Comparison of ENCODE assay signal across 14 cellular contexts in the genomic region with DNA sequence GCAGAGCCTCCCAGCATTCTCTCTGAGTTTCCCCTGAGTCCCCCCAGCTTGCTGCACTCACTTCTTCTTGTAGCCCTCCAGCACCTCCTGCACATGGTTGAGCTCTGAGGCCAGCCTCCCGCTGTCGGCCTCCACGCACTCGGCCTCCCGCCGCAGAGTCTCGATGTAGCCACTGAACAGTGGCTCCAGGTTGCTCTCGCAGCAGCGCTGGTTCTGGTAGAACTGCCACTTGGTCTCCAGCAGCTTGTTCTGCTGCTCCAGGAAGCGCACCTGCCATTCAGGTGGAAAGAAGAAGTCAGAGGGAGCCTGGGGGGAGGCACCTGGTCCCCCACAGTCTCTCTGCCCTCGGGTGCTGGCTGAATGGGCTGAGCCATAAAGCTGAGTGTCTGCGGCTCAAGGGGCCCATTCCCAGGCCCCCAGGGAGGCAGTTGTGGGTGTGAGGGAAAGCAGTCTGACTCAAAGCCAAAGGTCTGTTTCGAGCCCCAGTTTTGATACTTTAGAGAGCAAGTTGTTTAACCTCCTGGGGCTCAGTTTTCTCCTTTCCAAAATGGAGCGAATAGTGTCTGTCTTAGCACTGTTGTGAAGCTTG. TPM values are rescaled to one million over a fixed set of nuclear protein-coding genes. Genes with fewer than 3 reads are reported as not detected.
A peak's percentile ranks its signal among the peaks of the same experiment; 100 is the strongest.
DNase-seq lines count a peak whose midpoint lies in the region; ATAC-seq and TF ChIP-seq lines count a peak whose summit lies in the region.
"Had no signal": no experiment of that assay in that cellular context is flagged by ENCODE, and none has a peak within 500 bp of the region (broad histone marks: within the 10 kb centered on the region; RNA-seq: fewer than 3 reads in every experiment).

No MANE protein-coding gene starts in this region.

- H2AFZ ChIP-seq in neuronal stem cell (ENCODE audit: low read length) = no peak overlapping the region

- H2AK5ac ChIP-seq in neuronal stem cell (ENCODE audit: low read depth, low read length) = peak overlapping the region; percentile 61

- peak; percentile 50 for DNase-seq in cardiac septum (ENCODE audit: low spot score)
- no peak for DNase-seq in left cardiac atrium
- DNase-seq in NCI-H2107 (lab: John Stamatoyannopoulos, UW) = peak; percentile 46
- DNase-seq in neuronal stem cell (ENCODE audit: low spot score) = no peak
- no peak for DNase-seq in CD4-positive, alpha-beta T cell
- no peak for DNase-seq in upper lobe of right lung
- DNase-seq: EL had no signal

- no peak overlapping the region for H2BK12ac ChIP-seq in neuronal stem cell (ENCODE audit: low read length)

- WGBS in neuronal stem cell (ENCODE audit: extremely low coverage in 2 of 2, insufficient read length in 2 of 2, insufficient replicate concordance in 1 of 2), 2 donors = no CpG with 5 or more reads among the region's 14 CpGs

- no peak overlapping the region for H3K4me3 ChIP-seq in neuronal stem cell (ENCODE audit: low read length in 2 of 2)
- no peak overlapping the region for H3K4me3 ChIP-seq in upper lobe of right lung
- H3K4me3 ChIP-seq: A549 had no signal

- no peak for TF ChIP-seq CTCF in CD4-positive, alpha-beta T cell (IDR thresholded peaks at IDR 0.05)
- TF ChIP-seq CTCF in upper lobe of right lung (IDR thresholded peaks at IDR 0.05) = no peak

- no peak overlapping the region for H3K4ac ChIP-seq in neuronal stem cell (ENCODE audit: low read length)

- H3K27ac ChIP-seq in neuronal stem cell (replicated peaks; ENCODE audit: low read length) = no peak overlapping the region
- no peak overlapping the region for H3K27ac ChIP-seq in CD4-positive, alpha-beta T cell (ENCODE audit: low read depth, low read length)
- no peak overlapping the region for H3K27ac ChIP-seq in upper lobe of right lung

- H3K36me3 ChIP-seq in neuronal stem cell (replicated peaks in 1 of 2; ENCODE audit: control insufficient read depth in 2 of 2, insufficient read depth in 2 of 2, low read length in 2 of 2) (no peaks in the 10 kb centered on the region), upper lobe of right lung (no peaks in the 10 kb centered on the region)

- no peak overlapping the region for H4K8ac ChIP-seq in neuronal stem cell (ENCODE audit: low read depth, low read length)

- no peaks in the 10 kb centered on the region for H3K4me1 Mint-ChIP-seq in CD4-positive, alpha-beta T cell (ENCODE audit: low read depth)

- no peak overlapping the region for H3K14ac ChIP-seq in neuronal stem cell (ENCODE audit: low read length)

- no peak overlapping the region for H3K18ac ChIP-seq in neuronal stem cell (ENCODE audit: low read length)

- peaks cover 13% of the 10 kb centered on the region for H3K27me3 Mint-ChIP-seq in CD4-positive, alpha-beta T cell

- H3K9me3 Mint-ChIP-seq in CD4-positive, alpha-beta T cell = no peaks in the 10 kb centered on the region

- H3K4me1 ChIP-seq in neuronal stem cell (ENCODE audit: control insufficient read depth in 2 of 2, insufficient read depth in 1 of 2, low read depth in 1 of 2, low read length in 2 of 2) = no peaks in the 10 kb centered on the region
- H3K4me1 ChIP-seq in upper lobe of right lung = peaks cover 5% of the 10 kb centered on the region

- no peak overlapping the region for H3K23ac ChIP-seq in neuronal stem cell (ENCODE audit: low read depth, low read length, poor library complexity)

- H4K91ac ChIP-seq in neuronal stem cell (ENCODE audit: low read depth, low read length, poor library complexity) = no peak overlapping the region

- H3K9me3 ChIP-seq in neuronal stem cell (replicated peaks in 1 of 2; ENCODE audit: control insufficient read depth in 2 of 2, insufficient read depth in 1 of 2, low read depth in 1 of 2, low read length in 2 of 2) = no peaks in the 10 kb centered on the region
- no peaks in the 10 kb centered on the region for H3K9me3 ChIP-seq in CD4-positive, alpha-beta T cell (ENCODE audit: control insufficient read depth, low read length)
- H3K9me3 ChIP-seq in upper lobe of right lung = no peaks in the 10 kb centered on the region
- H3K9me3 ChIP-seq: A549 had no signal

- H3K4me3 Mint-ChIP-seq in CD4-positive, alpha-beta T cell = no peak overlapping the region

- no peak overlapping the region for H3K4me2 ChIP-seq in neuronal stem cell (ENCODE audit: insufficient read depth, low read length, poor library complexity, severe bottlenecking)
- H3K4me2 ChIP-seq: A549 had no signal

- no peak overlapping the region for H3K27ac Mint-ChIP-seq in CD4-positive, alpha-beta T cell

- no peak overlapping the region for H2BK120ac ChIP-seq in neuronal stem cell (ENCODE audit: low read depth, low read length)

- CTCF ChIA-PET in CD4-positive, alpha-beta T cell (lab: Charles Lee) = no interaction called here

- H3K27me3 ChIP-seq in neuronal stem cell (ENCODE audit: control insufficient read depth in 3 of 3, insufficient read depth in 3 of 3, low read depth in 1 of 3, low read length in 3 of 3) (peaks cover 0 to 5% (median 0%) of the 10 kb centered on the region in 3 experiments), upper lobe of right lung (no peaks in the 10 kb centered on the region)
- H3K27me3 ChIP-seq in CD4-positive, alpha-beta T cell (ENCODE audit: control insufficient read depth, insufficient read depth, low read length) = no peaks in the 10 kb centered on the region

- intact Hi-C loops in cardiac septum (cut with DNase I) (no loop called here), left cardiac atrium (cut with DNase I) (no loop called here), upper lobe of right lung (cut with DNase I) (no loop called here)
- intact Hi-C loops in CD4-positive, alpha-beta T cell (cut with DNase I, micrococcal nuclease) = no loop called here

- H2BK15ac ChIP-seq in neuronal stem cell (ENCODE audit: low read length) = no peak overlapping the region

- POLR2A ChIA-PET in CD4-positive, alpha-beta T cell (lab: Charles Lee) = interaction anchor here (0.6 kb wide), 1 partner anchor 834 kb away, joined by 3 read pairs; no protein-coding TSS in a partner anchor

- no peaks in the 10 kb centered on the region for H3K79me1 ChIP-seq in neuronal stem cell (ENCODE audit: low read depth, low read length)

- ATAC-seq in left cardiac atrium (no peak), GM21825 (IDR thresholded peaks at IDR 0.05; ENCODE audit: unreplicated experiment) (no peak), upper lobe of right lung (no peak)
- no peak for ATAC-seq in CD4-positive, alpha-beta T cell (ENCODE audit: poor library complexity)
- ATAC-seq: A549, HCT116, HepG2 had no signal

- no peak overlapping the region for H3K9ac ChIP-seq in neuronal stem cell (ENCODE audit: low read depth, low read length, poor library complexity)

- H2BK5ac ChIP-seq in neuronal stem cell (ENCODE audit: low read length) = no peak overlapping the region

- H3K36me3 Mint-ChIP-seq in CD4-positive, alpha-beta T cell (ENCODE audit: low read depth) = no peaks in the 10 kb centered on the region

RNA-seq across cellular contexts. Expression of a gene that starts 2.3 kb away (rescaled TPM):
- total RNA-seq in cardiac septum = not detected
- not detected for total RNA-seq in left cardiac atrium
- polyA plus RNA-seq in neuronal stem cell (2013, experiment 1 of 2) = not detected
- not detected for polyA plus RNA-seq in neuronal stem cell (2013, experiment 2 of 2)
- total RNA-seq in CD4-positive, alpha-beta T cell = not detected
- not detected for total RNA-seq in upper lobe of right lung
- total RNA-seq: H4, HepG2 had no signal
- polyA plus RNA-seq: AG04450, BJ, HepG2 had no signal

RNA-seq across cellular contexts. Expression of a gene that starts 20.5 kb away (rescaled TPM):
- not detected for total RNA-seq in cardiac septum
- total RNA-seq in left cardiac atrium = not detected
- not detected for polyA plus RNA-seq in neuronal stem cell (2013, experiment 1 of 2)
- not detected for polyA plus RNA-seq in neuronal stem cell (2013, experiment 2 of 2)
- total RNA-seq in CD4-positive, alpha-beta T cell = not detected
- total RNA-seq in upper lobe of right lung = not detected
- total RNA-seq: H4, HepG2 had no signal
- polyA plus RNA-seq: A549, AG04450, BJ, HepG2 had no signal

RNA-seq across cellular contexts. Expression of a gene that starts 41.1 kb away (rescaled TPM):
- total RNA-seq in cardiac septum (not detected), left cardiac atrium (not detected), upper lobe of right lung (not detected)
- not detected for polyA plus RNA-seq in neuronal stem cell (2013, experiment 1 of 2)
- not detected for polyA plus RNA-seq in neuronal stem cell (2013, experiment 2 of 2)
- not detected for total RNA-seq in CD4-positive, alpha-beta T cell
- total RNA-seq: H4, HepG2 had no signal
- polyA plus RNA-seq: A549, AG04450, BJ, HepG2 had no signal

RNA-seq across cellular contexts. Expression of a gene that starts 43.8 kb away (rescaled TPM):
- total RNA-seq in cardiac septum (not detected), left cardiac atrium (not detected), upper lobe of right lung (not detected)
- polyA plus RNA-seq in neuronal stem cell (2013, experiment 1 of 2) = not detected
- not detected for polyA plus RNA-seq in neuronal stem cell (2013, experiment 2 of 2)
- total RNA-seq in CD4-positive, alpha-beta T cell = not detected
- total RNA-seq: H4, HepG2 had no signal
- polyA plus RNA-seq: HepG2 had no signal

Comparison
In these comparisons a context has a peak if more than half of its experiments do, and no peak if none do; other contexts are left out.
1. DNase-seq: peak in cardiac septum (single experiment) and NCI-H2107 (single experiment); none in left cardiac atrium (single experiment), neuronal stem cell (single experiment), CD4-positive, alpha-beta T cell (0 of 10) and upper lobe of right lung (single experiment).